ENCODE assay signal across 8 cellular contexts in genomic region chr19:43503501-43504425, GRCh38. TPM values are rescaled to one million over a fixed set of nuclear protein-coding genes. Genes with fewer than 3 reads are reported as not detected.
DNase-seq lines count a peak whose midpoint lies in the region; TF ChIP-seq lines count a peak whose summit lies in the region.

No MANE protein-coding gene starts in this region.

- peak overlapping the region; percentile 83 for H3K9ac ChIP-seq in NT2/D1 (ENCODE audit: insufficient read length, low read depth)

- peaks cover 12% of the 10 kb centered on the region for H3K36me3 ChIP-seq in NT2/D1 (ENCODE audit: insufficient read depth, insufficient read length, low read length)

- DNase-seq in COR-L47 (lab: John Stamatoyannopoulos, UW) (peak; percentile 74), GM20000 (ENCODE audit: low spot score) (peak; percentile 100), HT-29 (ENCODE audit: low spot score) (peak; percentile 98), NT2/D1 (ENCODE audit: low read depth, low spot score) (peak; percentile 86), epidermal melanocyte (ENCODE audit: insufficient read length, low spot score) (peak; percentile 97)
- peak; percentile 96 for DNase-seq in activated CD8-positive, alpha-beta memory T cell treated with anti-CD3 and anti-CD28 coated beads, Interleukin-2, amount 50 U/mL, for 24 hours (ENCODE audit: extremely low read depth)
- DNase-seq in stimulated activated CD8-positive, alpha-beta memory T cell treated with anti-CD3 and anti-CD28 coated beads, Interleukin-2, amount 100 ng/mL, for 48 hours (ENCODE audit: low read depth in 2 of 2), result peak; percentile 99 to 100

- peaks cover 5% of the 10 kb centered on the region for H3K4me1 ChIP-seq in NT2/D1 (ENCODE audit: insufficient read depth, insufficient read length)
- H3K4me1 ChIP-seq in mononuclear cell (ENCODE audit: insufficient read depth, low read length), result peaks cover 26% of the 10 kb centered on the region

- no peaks in the 10 kb centered on the region for H3K9me3 ChIP-seq in NT2/D1 (ENCODE audit: insufficient read depth, low read length)
- no peaks in the 10 kb centered on the region for H3K9me3 ChIP-seq in mononuclear cell (ENCODE audit: low read depth, low read length)

- TF ChIP-seq CTCF in GM20000 (IDR thresholded peaks at IDR 0.05; ENCODE audit: extremely low read depth, missing control alignments), result peak; percentile 20

- H3K4me3 ChIP-seq in NT2/D1 (ENCODE audit: insufficient read length, low read depth) (peak overlapping the region; percentile 75), mononuclear cell (ENCODE audit: low read length) (peak overlapping the region; percentile 72)

- H3K27me3 ChIP-seq in NT2/D1 (ENCODE audit: insufficient read depth, insufficient read length) (peaks cover 24% of the 10 kb centered on the region), mononuclear cell (ENCODE audit: insufficient read depth, low read length) (no peaks in the 10 kb centered on the region)

RNA-seq across cellular contexts. Expression of gene PHLDB3, which starts 0.8 kb away (rescaled TPM):
- total RNA-seq in HT-29 (2014; rRNA removed; shearing (Covaris generic)), result 45.7 and 52.4 TPM in 2 replicates
- 17.1 TPM for total RNA-seq in mononuclear cell

RNA-seq across cellular contexts. Expression of gene ETHE1, which starts 23.2 kb away (rescaled TPM):
- 179 and 190 TPM in 2 replicates for total RNA-seq in HT-29 (2014; rRNA removed; shearing (Covaris generic))
- total RNA-seq in mononuclear cell, result 30.6 TPM

RNA-seq across cellular contexts. Expression of gene ZNF575, which starts 29.2 kb away (rescaled TPM):
- 0.08 TPM in 2 replicates for total RNA-seq in HT-29 (2014; rRNA removed; shearing (Covaris generic))
- 0.31 TPM for total RNA-seq in mononuclear cell

RNA-seq across cellular contexts. Expression of gene LYPD3, which starts 38.4 kb away (rescaled TPM):
- total RNA-seq in HT-29 (2014; rRNA removed; shearing (Covaris generic)), result 0.05 and 0.78 TPM in 2 replicates
- total RNA-seq in mononuclear cell, result 3.5 TPM

Comparison
In these comparisons a context has a peak if more than half of its experiments do, and no peak if none do; other contexts are left out.
1. Peak in every context shown above with its lines: DNase-seq and H3K4me3 ChIP-seq.